In genomic region chr7:10632707-10633106, GRCh38 we compare ENCODE assay signal across 29 cellular contexts.
"Had no signal": no experiment of that assay in that cellular context is flagged by ENCODE, and none has a peak within 500 bp of the region (broad histone marks: within the 10 kb centered on the region; RNA-seq: fewer than 3 reads in every experiment).

No MANE protein-coding gene starts in this region.

- H3K4me2 ChIP-seq: smooth muscle cell had no signal

- H3K4me1 ChIP-seq: left ventricle myocardium inferior, pancreas, prostate gland, right atrium auricular region, right lobe of liver, stomach, testis, thyroid gland, transverse colon, upper lobe of left lung, vagina had no signal

- ATAC-seq: left colon; mucosa of descending colon; naive thymus-derived CD4-positive, alpha-beta T cell; natural killer cell treated with Interleukin-12 subunit alpha and Interleukin-12 subunit beta and Interleukin-15 and Interleukin-18, amount 100 ng/mL, for 72 hours; pancreas; right lobe of liver; stimulated activated memory B cell treated with anti-CD40 and anti-IgM and Interleukin-4, amounts not matched to agents 10 μg/mL and 1 μg/mL and 100 μg/mL, for 72 hours had no signal

- DNase-seq: hypothalamus; immature natural killer cell; kidney; left colon; left ventricle myocardium inferior; midbrain; mucosa of descending colon; naive thymus-derived CD4-positive, alpha-beta T cell; nucleus accumbens; pancreas; posterior cingulate gyrus; right lobe of liver; stimulated activated CD4-positive, alpha-beta T cell treated with anti-CD3 and anti-CD28 coated beads, Interleukin-1b, Interleukin-23, amount 100 ng/mL, for 48 hours; stimulated activated CD4-positive, alpha-beta T cell treated with anti-CD3 and anti-CD28 coated beads, Interleukin-2, amount 100 ng/mL, for 48 hours; stimulated activated CD4-positive, alpha-beta T cell treated with anti-CD3 and anti-CD28 coated beads, Interleukin-4, amount 100 ng/mL, for 4 hours; stimulated activated CD8-positive, alpha-beta memory T cell treated with anti-CD3 and anti-CD28 coated beads, Interleukin-4, amount 100 ng/mL, for 48 hours; stimulated activated naive CD4-positive, alpha-beta T cell treated with Interleukin-2 at 50 U/mL for 16 hours; stomach; testis; thyroid gland; transverse colon; upper lobe of left lung had no signal

- H3K9me3 ChIP-seq: pancreas, prostate gland, right lobe of liver, testis, thyroid gland, transverse colon, upper lobe of left lung, vagina had no signal

- H3K36me3 ChIP-seq: left ventricle myocardium inferior, pancreas, prostate gland, right atrium auricular region, right lobe of liver, stomach, thyroid gland, transverse colon, upper lobe of left lung, vagina had no signal

- H3K4me3 ChIP-seq: left ventricle myocardium inferior, lung, mucosa of descending colon, pancreas, prostate gland, right atrium auricular region, right lobe of liver, smooth muscle cell, stomach, testis, thyroid gland, transverse colon, upper lobe of left lung, vagina had no signal

- H3K27ac ChIP-seq: left ventricle myocardium inferior, pancreas, prostate gland, right atrium auricular region, right lobe of liver, stomach, testis, thyroid gland, transverse colon, upper lobe of left lung, vagina had no signal

- H3K27me3 ChIP-seq: pancreas, right atrium auricular region, right lobe of liver, stomach, testis, thyroid gland, transverse colon, upper lobe of left lung, vagina had no signal
